Comparison of ENCODE assay signal across 9 cellular contexts in genomic region chr3:71305246-71306206, GRCh38.
DNase-seq lines count a peak whose midpoint lies in the region; ATAC-seq, FAIRE-seq and TF ChIP-seq lines count a peak whose summit lies in the region.
"Had no signal": no experiment of that assay in that cellular context is flagged by ENCODE, and none has a peak within 500 bp of the region (broad histone marks: within the 10 kb centered on the region; RNA-seq: fewer than 3 reads in every experiment).

No MANE protein-coding gene starts in this region.

- H3K4me1 ChIP-seq in HAP-1: peaks cover 48% of the 10 kb centered on the region
- peaks cover 29% of the 10 kb centered on the region for H3K4me1 ChIP-seq in effector memory CD4-positive, alpha-beta T cell (ENCODE audit: control insufficient read depth, insufficient read depth, low read length, poor library complexity, severe bottlenecking)

- no peaks in the 10 kb centered on the region for H3K27me3 ChIP-seq in HAP-1 (ENCODE audit: low read depth)
- no peaks in the 10 kb centered on the region for H3K27me3 ChIP-seq in effector memory CD4-positive, alpha-beta T cell (replicated peaks; ENCODE audit: control insufficient read depth, insufficient read depth, low read length, poor library complexity, severe bottlenecking)

- POLR2A ChIA-PET in T-cell (lab: Charles Lee): no interaction called here

- in situ Hi-C loops in HAP-1 (cut with MboI; ENCODE audit: low sequenced_read_pairs): no loop called here

- CTCF ChIA-PET in T-cell (lab: Charles Lee): no interaction called here

- H3K4me3 Mint-ChIP-seq in T-cell: peak overlapping the region; percentile 89 to 91 (median 89)
- peak overlapping the region; percentile 83 for H3K4me3 Mint-ChIP-seq in stimulated activated memory B cell treated with anti-CD40 and anti-IgM and Interleukin-4, amounts not matched to agents 10 μg/mL and 1 μg/mL and 100 μg/mL, for 72 hours

- TF ChIP-seq POLR2A in GM12891 (IDR thresholded peaks at IDR 0.05; ENCODE audit: low read depth, low read length): no peak

- H3K27me3 Mint-ChIP-seq in T-cell: no peaks in the 10 kb centered on the region
- H3K27me3 Mint-ChIP-seq in stimulated activated memory B cell treated with anti-CD40 and anti-IgM and Interleukin-4, amounts not matched to agents 10 μg/mL and 1 μg/mL and 100 μg/mL, for 72 hours: no peaks in the 10 kb centered on the region

- peak; percentile 30 to 45 (median 40) for ATAC-seq in T-cell (replicated peaks in 1 of 4)
- peak; percentile 56 for ATAC-seq in stimulated activated memory B cell treated with anti-CD40 and anti-IgM and Interleukin-4, amounts not matched to agents 10 μg/mL and 1 μg/mL and 100 μg/mL, for 72 hours

- peak overlapping the region; percentile 67 for H3K27ac ChIP-seq in effector memory CD4-positive, alpha-beta T cell (ENCODE audit: insufficient read depth, low read length, poor library complexity, severe bottlenecking)
- H3K27ac ChIP-seq: HL-60 had no signal

- H3K9me3 Mint-ChIP-seq in T-cell: no peaks in the 10 kb centered on the region
- no peaks in the 10 kb centered on the region for H3K9me3 Mint-ChIP-seq in stimulated activated memory B cell treated with anti-CD40 and anti-IgM and Interleukin-4, amounts not matched to agents 10 μg/mL and 1 μg/mL and 100 μg/mL, for 72 hours

- H3K4me1 Mint-ChIP-seq in T-cell: peaks cover 88 to 97% (median 94%) of the 10 kb centered on the region in 3 donors
- peaks cover 65% of the 10 kb centered on the region for H3K4me1 Mint-ChIP-seq in stimulated activated memory B cell treated with anti-CD40 and anti-IgM and Interleukin-4, amounts not matched to agents 10 μg/mL and 1 μg/mL and 100 μg/mL, for 72 hours

- peak overlapping the region; percentile 24 for H3K4me3 ChIP-seq in HAP-1
- H3K4me3 ChIP-seq in effector memory CD4-positive, alpha-beta T cell (ENCODE audit: insufficient read depth, low read depth, low read length, poor library complexity, severe bottlenecking): peak overlapping the region; percentile 44

- H3K36me3 ChIP-seq in HAP-1 (replicated peaks): no peaks in the 10 kb centered on the region
- H3K36me3 ChIP-seq in effector memory CD4-positive, alpha-beta T cell (ENCODE audit: control insufficient read depth, insufficient read depth, low read length): no peaks in the 10 kb centered on the region

- H3K36me3 Mint-ChIP-seq in T-cell: peaks cover 9% of the 10 kb centered on the region
- H3K36me3 Mint-ChIP-seq in stimulated activated memory B cell treated with anti-CD40 and anti-IgM and Interleukin-4, amounts not matched to agents 10 μg/mL and 1 μg/mL and 100 μg/mL, for 72 hours: no peaks in the 10 kb centered on the region

- peak overlapping the region; percentile 97 to 98 for H3K27ac Mint-ChIP-seq in T-cell
- H3K27ac Mint-ChIP-seq in stimulated activated memory B cell treated with anti-CD40 and anti-IgM and Interleukin-4, amounts not matched to agents 10 μg/mL and 1 μg/mL and 100 μg/mL, for 72 hours: peak overlapping the region; percentile 95

- H3K9me3 ChIP-seq in HAP-1: no peaks in the 10 kb centered on the region
- no peaks in the 10 kb centered on the region for H3K9me3 ChIP-seq in effector memory CD4-positive, alpha-beta T cell (ENCODE audit: control insufficient read depth, low read length)

- no peak for FAIRE-seq in GM12891 (lab: Jason Lieb, UNC)

- peak; percentile 76 to 82 for DNase-seq in HAP-1 (ENCODE audit: low spot score in 2 of 2)
- peak in 21 of 34 experiments; percentile 4 to 44 (median 20) for DNase-seq in T-cell
- DNase-seq in effector memory CD4-positive, alpha-beta T cell: no peak
- peak; percentile 78 for DNase-seq in medulla oblongata (ENCODE audit: extremely low spot score)
- DNase-seq in GM19240 (ENCODE audit: insufficient read length, low spot score): no peak
- no peak for DNase-seq in GF-D8 (lab: John Stamatoyannopoulos, UW)
- no peak for DNase-seq in GM12891 (ENCODE audit: insufficient read length, low spot score)

TF ChIP-seq in GM12891, 5 proteins besides CTCF, POLR2A, EP300 and RAD21:
- TF ChIP-seq PAX5 (IDR thresholded peaks at IDR 0.05; ENCODE audit: insufficient read depth, low read length, severe bottlenecking): no peak
- TF ChIP-seq TAF1 (IDR thresholded peaks at IDR 0.05; ENCODE audit: low read depth, low read length): no peak
- no peak for TF ChIP-seq SPI1 (IDR thresholded peaks at IDR 0.05; ENCODE audit: low read depth, low read length)

Comparison
In these comparisons a context has a peak if more than half of its experiments do, and no peak if none do; other contexts are left out.
1. DNase-seq: peak in HAP-1 (2 of 2), T-cell (21 of 34) and medulla oblongata (single experiment); none in effector memory CD4-positive, alpha-beta T cell (0 of 3), GM19240 (single experiment), GF-D8 (single experiment) and GM12891 (single experiment).